In the genomic region with DNA sequence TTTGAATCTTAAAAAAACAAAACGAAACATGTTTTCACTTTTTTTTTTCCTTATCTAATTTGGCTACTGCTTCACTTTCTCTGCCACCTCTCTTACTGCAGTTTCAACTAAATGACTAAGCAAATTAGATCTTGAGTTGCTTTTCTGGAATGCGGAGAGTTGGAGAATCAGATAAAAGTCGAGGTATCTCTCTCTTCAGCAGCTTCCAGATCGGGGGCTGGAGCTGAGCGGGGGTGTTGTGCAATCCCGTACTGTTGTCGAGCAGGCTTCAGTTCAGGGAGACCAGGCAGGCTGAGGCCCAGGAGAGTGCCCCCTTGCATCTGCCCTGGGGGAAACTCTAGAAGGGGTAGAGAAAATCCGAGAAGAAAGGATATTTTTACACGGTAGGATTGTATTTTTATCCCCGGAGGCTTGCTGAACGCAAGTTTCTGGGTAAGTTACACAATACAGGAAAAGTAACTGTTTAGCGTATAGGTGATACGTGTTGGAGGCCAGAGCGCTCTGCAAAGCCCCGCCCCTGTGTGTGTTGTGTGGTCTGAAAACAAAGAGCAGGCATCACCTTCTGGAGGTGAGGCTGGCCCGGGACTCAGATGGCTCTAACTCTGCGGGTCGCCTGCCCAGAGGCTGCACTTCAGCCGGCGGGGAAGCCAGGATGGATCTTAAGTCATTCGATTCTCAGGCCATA, we compare ENCODE assay signal across 8 cellular contexts.
DNase-seq lines count a peak whose midpoint lies in the region; ATAC-seq and TF ChIP-seq lines count a peak whose summit lies in the region.

No MANE protein-coding gene starts in this region.

- CTCF ChIA-PET in BJ (lab: Yijun Ruan, JAX): no interaction called here

- peaks cover 2% of the 10 kb centered on the region; the same call in 1 of the 2 replicates for H3K27me3 ChIP-seq in BJ (ENCODE audit: control insufficient read depth, insufficient read depth, low read length)

- DNase-seq in BJ (ENCODE audit: low read depth) (peak; percentile 4), NCI-H226 (peak; percentile 84), iPS DF 4.7 (ENCODE audit: extremely low read depth, low spot score) (peak; percentile 49), GDM1 (lab: John Stamatoyannopoulos, UW) (no peak)
- peak; percentile 52 for DNase-seq in activated gamma-delta T cell treated with anti-CD3 and anti-CD28 coated beads, Interleukin-2, amount 50 U/mL, for 16 hours (ENCODE audit: low read depth)
- peak; percentile 58 to 62 for DNase-seq in stimulated activated CD4-positive, alpha-beta T cell treated with anti-CD3 and anti-CD28 coated beads, Interleukin-2, amount 100 ng/mL, for 24 hours

- POLR2A ChIA-PET in BJ (lab: Charles Lee): no interaction called here

- no peak for TF ChIP-seq CTCF in BJ (IDR thresholded peaks at IDR 0.05; ENCODE audit: insufficient read depth, low read depth, low read length)

- no peaks in the 10 kb centered on the region for H3K36me3 ChIP-seq in BJ (ENCODE audit: control insufficient read depth, insufficient read depth, low read length)

- no peak overlapping the region for H3K4me3 ChIP-seq in BJ (ENCODE audit: low read depth, low read length)

- ATAC-seq in HG02981 (IDR thresholded peaks at IDR 0.05; ENCODE audit: unreplicated experiment) (no peak), HG03565 (IDR thresholded peaks at IDR 0.05; ENCODE audit: unreplicated experiment) (no peak)
